7 cellular contexts compared by ENCODE assay signal in genomic region chr4:1200425-1201035, GRCh38. TPM values are rescaled to one million over a fixed set of nuclear protein-coding genes. Genes with fewer than 3 reads are reported as not detected.
A peak's percentile ranks its signal among the peaks of the same experiment; 100 is the strongest.
DNase-seq lines count a peak whose midpoint lies in the region; ATAC-seq and TF ChIP-seq lines count a peak whose summit lies in the region.

No MANE protein-coding gene starts in this region.

- no peaks in the 10 kb centered on the region for H4K20me1 ChIP-seq in KMS-11 (ENCODE audit: insufficient read depth)

- H3K9ac ChIP-seq in KMS-11 (peak overlapping the region; percentile 71), mesendoderm (ENCODE audit: low read length) (no peak overlapping the region)

- H3K18ac ChIP-seq in mesendoderm (ENCODE audit: low read length), result no peak overlapping the region

- H3K27me3 ChIP-seq in KMS-11 (ENCODE audit: insufficient read depth, low read depth), result no peaks in the 10 kb centered on the region
- no peaks in the 10 kb centered on the region for H3K27me3 ChIP-seq in mesendoderm (ENCODE audit: insufficient read depth, low read length, poor library complexity)

- H4K5ac ChIP-seq in mesendoderm (ENCODE audit: low read length), result no peak overlapping the region

- H3K27ac ChIP-seq in KMS-11 (peak overlapping the region; percentile 88), mesendoderm (ENCODE audit: low read depth, low read length) (no peak overlapping the region)

- H2BK5ac ChIP-seq in mesendoderm (ENCODE audit: low read length), result no peak overlapping the region

- no CpG with 5 or more reads among the region's 20 CpGs for WGBS in mesendoderm (ENCODE audit: extremely low coverage, insufficient coverage, low lambda C conversion rate)

- H2BK15ac ChIP-seq in mesendoderm (replicated peaks; ENCODE audit: low read depth), result no peak overlapping the region

- ATAC-seq in GM18907 (IDR thresholded peaks at IDR 0.05; ENCODE audit: unreplicated experiment), result peak; percentile 20

- H3K4me3 ChIP-seq in KMS-11 (IDR thresholded peaks at IDR 0.05; ENCODE audit: insufficient read depth, low read depth, low read length), result peak overlapping the region; percentile 51
- H3K4me3 ChIP-seq in mesendoderm (ENCODE audit: low read length), result no peak overlapping the region

- no peak overlapping the region for H4K8ac ChIP-seq in mesendoderm (ENCODE audit: low read depth, low read length)

- H3K4me1 ChIP-seq in KMS-11 (ENCODE audit: low read depth, poor library complexity, severe bottlenecking), result peaks cover 41% of the 10 kb centered on the region
- no peaks in the 10 kb centered on the region for H3K4me1 ChIP-seq in mesendoderm (ENCODE audit: control insufficient read depth, low read depth, low read length)

- no peaks in the 10 kb centered on the region for H3K79me2 ChIP-seq in KMS-11 (ENCODE audit: insufficient read depth, low read depth)
- no peaks in the 10 kb centered on the region for H3K79me2 ChIP-seq in mesendoderm (ENCODE audit: control insufficient read depth, insufficient read depth, low read length)

- H3K36me3 ChIP-seq in KMS-11 (ENCODE audit: insufficient read depth), result no peaks in the 10 kb centered on the region
- no peaks in the 10 kb centered on the region for H3K36me3 ChIP-seq in mesendoderm (ENCODE audit: control insufficient read depth, insufficient read depth, low read length)

- H2AK5ac ChIP-seq in mesendoderm (ENCODE audit: low read length), result no peak overlapping the region

- no peak overlapping the region for H3K56ac ChIP-seq in mesendoderm (ENCODE audit: low read length)

- no peak overlapping the region for H2BK120ac ChIP-seq in mesendoderm (ENCODE audit: low read depth, low read length)

- no peaks in the 10 kb centered on the region for H3K79me1 ChIP-seq in mesendoderm (ENCODE audit: low read length)

- TF ChIP-seq CTCF in KMS-11 (conservative IDR thresholded peaks at IDR 0.05; ENCODE audit: low read depth, low read length), result no peak

- DNase-seq in astrocyte of the hippocampus (ENCODE audit: low read depth, low spot score) (peak; percentile 55), mesendoderm (peak; percentile 24), retina (no peak), NCI-H1092 (lab: John Stamatoyannopoulos, UW) (no peak), NCI-H2029 (lab: John Stamatoyannopoulos, UW) (no peak)

- H2AFZ ChIP-seq in KMS-11 (ENCODE audit: low read depth), result peak overlapping the region; percentile 49; the same call in 1 of the 2 replicates

- H3K4me2 ChIP-seq in KMS-11 (peak overlapping the region; percentile 71), mesendoderm (ENCODE audit: low read length) (no peak overlapping the region)

- no peak overlapping the region for H3K23ac ChIP-seq in mesendoderm (ENCODE audit: low read length)

- no peak overlapping the region for H3K4ac ChIP-seq in mesendoderm (ENCODE audit: low read depth, low read length)

RNA-seq across cellular contexts. Expression of gene SPON2, which starts 28.1 kb away (rescaled TPM):
- polyA plus RNA-seq in mesendoderm (2013, experiment 1 of 2), result 0.28 TPM
- 0.25 TPM for polyA plus RNA-seq in mesendoderm (2013, experiment 2 of 2)

RNA-seq across cellular contexts. Expression of gene CTBP1, which starts 48.4 kb away (rescaled TPM):
- 64.9 TPM for polyA plus RNA-seq in mesendoderm (2013, experiment 1 of 2)
- 65.1 TPM for polyA plus RNA-seq in mesendoderm (2013, experiment 2 of 2)

Comparison
In these comparisons a context has a peak if more than half of its experiments do, and no peak if none do; other contexts are left out.
1. DNase-seq: peak in astrocyte of the hippocampus (single experiment) and mesendoderm (single experiment); none in retina (single experiment), NCI-H1092 (single experiment) and NCI-H2029 (single experiment).